In the genomic region with DNA sequence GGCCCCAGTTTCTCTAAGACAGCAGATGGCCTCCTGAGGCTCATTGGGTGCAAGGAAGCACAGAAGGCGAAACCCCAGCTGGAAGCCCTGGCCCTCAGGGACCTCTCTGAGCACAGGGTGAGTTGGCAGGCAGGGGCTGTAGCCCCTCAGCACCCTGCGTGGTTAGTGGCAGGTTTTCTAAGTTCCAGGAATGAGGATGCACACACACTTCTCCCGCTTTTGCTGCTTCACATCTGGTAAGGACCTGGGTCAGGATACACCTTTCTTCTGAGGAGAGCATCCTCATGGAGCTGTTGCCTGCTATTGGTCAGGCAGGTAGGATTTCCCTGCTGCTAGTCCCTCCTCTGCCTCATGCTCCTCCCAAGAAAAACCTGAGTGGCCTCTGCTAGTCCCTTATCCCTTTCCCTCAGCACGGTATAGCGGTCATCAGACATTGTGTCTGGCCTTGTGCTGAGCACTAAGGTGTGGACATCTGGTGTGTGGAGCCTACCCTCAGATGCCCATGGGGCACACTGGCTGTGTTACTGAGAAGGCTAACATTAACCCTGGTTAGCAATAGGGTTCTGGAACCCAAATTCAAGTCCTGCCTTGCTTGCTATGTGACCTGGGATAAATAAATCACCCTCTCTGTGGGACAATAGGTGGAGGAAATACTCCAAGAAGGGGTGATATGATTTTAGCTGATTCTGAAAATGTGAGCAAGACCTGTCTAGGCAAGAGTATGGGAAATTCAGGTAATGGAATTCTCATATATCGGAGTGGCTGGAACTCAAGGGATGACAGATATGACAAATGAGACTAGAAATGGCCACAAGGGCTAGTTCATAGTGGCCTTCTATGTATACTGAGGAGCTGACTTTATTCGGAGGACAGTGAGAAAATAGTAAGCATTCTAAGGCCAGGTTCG, we compare ENCODE assay signal across 9 cellular contexts. TPM values are rescaled to one million over a fixed set of nuclear protein-coding genes. Genes with fewer than 3 reads are reported as not detected.
A peak's percentile ranks its signal among the peaks of the same experiment; 100 is the strongest.
DNase-seq lines count a peak whose midpoint lies in the region; ATAC-seq, FAIRE-seq and TF ChIP-seq lines count a peak whose summit lies in the region.
"Had no signal": no experiment of that assay in that cellular context is flagged by ENCODE, and none has a peak within 500 bp of the region (broad histone marks: within the 10 kb centered on the region; RNA-seq: fewer than 3 reads in every experiment).

No MANE protein-coding gene starts in this region.

- H3K4me3 Mint-ChIP-seq in mesothelial cell of epicardium, result peak overlapping the region; percentile 80

- TF ChIP-seq POLR2A in A549 (IDR thresholded peaks at IDR 0.05; ENCODE audit: low read length), result no peak
- no peak for TF ChIP-seq POLR2A in breast epithelium (IDR thresholded peaks at IDR 0.05)

- no peaks in the 10 kb centered on the region for H3K9me3 Mint-ChIP-seq in mesothelial cell of epicardium

- no peak for FAIRE-seq in A549 (lab: Jason Lieb, UNC)

- H3K27ac ChIP-seq in A549 (peak overlapping the region; percentile 95 to 99), breast epithelium (peak overlapping the region in 1 of 2 donors; percentile 100)

- H3K4me2 ChIP-seq in A549, result peak overlapping the region; percentile 82

- CTCF ChIA-PET in A549 (lab: Yijun Ruan, JAX), result interaction anchor here (0.5 to 2.4 kb wide), 8 partner anchors 15 to 681 kb away, joined by 3 to 9 read pairs (median 4); no protein-coding TSS in a partner anchor

- WGBS in A549 (ENCODE audit: missing lambda C conversion rate), result 77% methylated on average over 8 of the region's 8 CpGs

- POLR2A ChIA-PET in A549 (lab: Yijun Ruan, JAX), result interaction anchor here (0.7 kb wide), 1 partner anchor 201 kb away, joined by 3 read pairs; no protein-coding TSS in a partner anchor

- H3K9me3 ChIP-seq in A549 (no peaks in the 10 kb centered on the region), HAP-1 (no peaks in the 10 kb centered on the region), breast epithelium (no peaks in the 10 kb centered on the region)

- TF ChIP-seq CTCF in A549 (IDR thresholded peaks at IDR 0.05) (no peak), breast epithelium (IDR thresholded peaks at IDR 0.05) (no peak), mesothelial cell of epicardium (IDR thresholded peaks at IDR 0.05; ENCODE audit: unreplicated experiment) (no peak)

- in situ Hi-C loops in HAP-1 (cut with MboI; ENCODE audit: low sequenced_read_pairs), result no loop called here

- ATAC-seq in A549 (no peak; a peak in 1 of 6 replicates), HG03108 (IDR thresholded peaks at IDR 0.05; ENCODE audit: unreplicated experiment) (no peak)

- H3K27me3 ChIP-seq in HAP-1 (ENCODE audit: low read depth), result no peaks in the 10 kb centered on the region
- H3K27me3 ChIP-seq in breast epithelium, result no peaks in the 10 kb centered on the region

- no peak for TF ChIP-seq RAD21 in A549 (conservative IDR thresholded peaks at IDR 0.05 in 1 of 2, IDR thresholded peaks at IDR 0.05 in 1 of 2)

- DNase-seq in A549 (ENCODE audit: low read depth in 1 of 2, low spot score in 1 of 2) (no peak), HAP-1 (ENCODE audit: low spot score in 2 of 2) (no peak), breast epithelium (ENCODE audit: low spot score in 2 of 2) (no peak), mesothelial cell of epicardium (ENCODE audit: low spot score in 2 of 2, unreplicated experiment in 2 of 2) (no peak), Ammon's horn (ENCODE audit: low spot score) (no peak), GM19240 (ENCODE audit: insufficient read length, low spot score) (no peak)
- no peak for DNase-seq in stimulated activated CD4-positive, alpha-beta T cell treated with anti-CD3 and anti-CD28 coated beads, Interleukin-2, amount 100 ng/mL, for 24 hours
- DNase-seq: NCI-H524 treated with DMSO at 0.1 percent for 48 hours had no signal

- no peaks in the 10 kb centered on the region for H3K36me3 ChIP-seq in HAP-1 (replicated peaks)
- no peaks in the 10 kb centered on the region for H3K36me3 ChIP-seq in breast epithelium

- H3K27me3 Mint-ChIP-seq in mesothelial cell of epicardium (ENCODE audit: low read depth), result peaks cover 17% of the 10 kb centered on the region

- H3K36me3 Mint-ChIP-seq in mesothelial cell of epicardium, result no peaks in the 10 kb centered on the region

- H3K4me3 ChIP-seq in A549, result peak overlapping the region; percentile 65
- peak overlapping the region; percentile 39; the same call in 1 of the 2 replicates for H3K4me3 ChIP-seq in HAP-1
- H3K4me3 ChIP-seq in breast epithelium, result peak overlapping the region; percentile 12 to 82 (median 74)

- intact Hi-C loops in breast epithelium (cut with DNase I; ENCODE audit: low total_unique reads), result no loop called here

- peaks cover 40% of the 10 kb centered on the region for H3K4me1 ChIP-seq in A549
- peaks cover 18% of the 10 kb centered on the region for H3K4me1 ChIP-seq in HAP-1
- no peaks in the 10 kb centered on the region for H3K4me1 ChIP-seq in breast epithelium

- no peak overlapping the region for H3K27ac Mint-ChIP-seq in mesothelial cell of epicardium

- no peak for TF ChIP-seq EP300 in A549 (IDR thresholded peaks at IDR 0.05)

- peaks cover 31% of the 10 kb centered on the region for H3K4me1 Mint-ChIP-seq in mesothelial cell of epicardium

TF ChIP-seq in A549, 52 proteins besides CTCF, POLR2A, EP300 and RAD21:
- no peak for TF ChIP-seq MAFK (IDR thresholded peaks at IDR 0.05; ENCODE audit: partially characterized antibody)
- TF ChIP-seq ESRRA (IDR thresholded peaks at IDR 0.05; ENCODE audit: borderline replicate concordance, low read length), result no peak
- TF ChIP-seq RCOR1 (IDR thresholded peaks at IDR 0.05; ENCODE audit: low read depth, low read length), result no peak
- TF ChIP-seq PHF8 (IDR thresholded peaks at IDR 0.05; ENCODE audit: borderline replicate concordance, low read depth), result no peak
- TF ChIP-seq, protein P1, sequence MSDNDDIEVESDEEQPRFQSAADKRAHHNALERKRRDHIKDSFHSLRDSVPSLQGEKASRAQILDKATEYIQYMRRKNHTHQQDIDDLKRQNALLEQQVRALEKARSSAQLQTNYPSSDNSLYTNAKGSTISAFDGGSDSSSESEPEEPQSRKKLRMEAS (IDR thresholded peaks at IDR 0.05), result no peak
- TF ChIP-seq HDAC2 (IDR thresholded peaks at IDR 0.05), result no peak
- no peak for TF ChIP-seq ZSCAN20 (CRISPR knock-in tag; IDR thresholded peaks at IDR 0.05)
- TF ChIP-seq, protein P2, sequence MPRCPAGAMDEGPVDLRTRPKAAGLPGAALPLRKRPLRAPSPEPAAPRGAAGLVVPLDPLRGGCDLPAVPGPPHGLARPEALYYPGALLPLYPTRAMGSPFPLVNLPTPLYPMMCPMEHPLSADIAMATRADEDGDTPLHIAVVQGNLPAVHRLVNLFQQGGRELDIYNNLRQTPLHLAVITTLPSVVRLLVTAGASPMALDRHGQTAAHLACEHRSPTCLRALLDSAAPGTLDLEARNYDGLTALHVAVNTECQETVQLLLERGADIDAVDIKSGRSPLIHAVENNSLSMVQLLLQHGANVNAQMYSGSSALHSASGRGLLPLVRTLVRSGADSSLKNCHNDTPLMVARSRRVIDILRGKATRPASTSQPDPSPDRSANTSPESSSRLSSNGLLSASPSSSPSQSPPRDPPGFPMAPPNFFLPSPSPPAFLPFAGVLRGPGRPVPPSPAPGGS (IDR thresholded peaks at IDR 0.05), result no peak
- no peak for TF ChIP-seq NR3C1 (IDR thresholded peaks at IDR 0.05)
- no peak for TF ChIP-seq JUN (IDR thresholded peaks at IDR 0.05)
- no peak for TF ChIP-seq HOXB13 (CRISPR knock-in tag; IDR thresholded peaks at IDR 0.05; ENCODE audit: low read depth)
- TF ChIP-seq CBX8 (IDR thresholded peaks at IDR 0.05), result no peak
- no peak for TF ChIP-seq POLR2AphosphoS2 (conservative IDR thresholded peaks at IDR 0.05; ENCODE audit: low read length)

RNA-seq across cellular contexts. Expression of a gene that starts 1.6 kb away (rescaled TPM):
- polyA plus RNA-seq in A549 (2011; rRNA removed), result 4.1 and 4.6 TPM in 2 replicates
- 2.1 and 3.2 TPM in 2 replicates for polyA plus RNA-seq in A549 (2012; cell fraction: cytosol; rRNA removed)
- polyA plus RNA-seq in A549 (2012; cell fraction: nucleus; rRNA removed), result 8.2 and 10.1 TPM in 2 replicates
- polyA plus RNA-seq in A549 (2017; fragmentation: RNase III; extraction: RNeasy Plus Mini Kit Qiagen cat#74134 plus additional on column Dnase treatment), result 3.2 to 4.2 TPM (median 3.6 TPM) in 3 replicates
- polyA minus RNA-seq in A549 (2011; rRNA and poly(A)+ RNA removed), result 5.6 and 6.8 TPM in 2 replicates
- 1 to 10 TPM; 1.3 to 4.5 (median 2.3) TPM for total RNA-seq in breast epithelium
- 2.1 to 2.4 TPM (median 2.2 TPM) in 3 replicates for total RNA-seq in mesothelial cell of epicardium

RNA-seq across cellular contexts. Expression of a gene that starts 38.3 kb away (rescaled TPM):
- polyA plus RNA-seq in A549 (2011; rRNA removed) (not detected in 2 replicates), A549 (2017; fragmentation: RNase III; extraction: RNeasy Plus Mini Kit Qiagen cat#74134 plus additional on column Dnase treatment) (0.09 to 0.28 TPM (median 0.20 TPM) in 3 replicates)
- 0.07 and 0.09 TPM in 2 replicates for polyA plus RNA-seq in A549 (2012; cell fraction: cytosol; rRNA removed)
- polyA plus RNA-seq in A549 (2012; cell fraction: nucleus; rRNA removed), result 0.42 and 0.56 TPM in 2 replicates
- 0.39 TPM in 1 of 2 replicates, not detected in the other for polyA minus RNA-seq in A549 (2011; rRNA and poly(A)+ RNA removed)
- total RNA-seq in breast epithelium (100 to 1,000 TPM in 1 of 3 donors, 10 to 100 TPM in 1, 1 to 10 TPM in 1; 9.0 to 102 (median 71.4) TPM), mesothelial cell of epicardium (48.8 to 50.7 TPM (median 50.1 TPM) in 3 replicates)
